ENCODE assay signal across 16 cellular contexts in genomic region chr1:53608676-53609075, GRCh38.
DNase-seq lines count a peak whose midpoint lies in the region; ATAC-seq and TF ChIP-seq lines count a peak whose summit lies in the region.
"Had no signal": no experiment of that assay in that cellular context is flagged by ENCODE, and none has a peak within 500 bp of the region (broad histone marks: within the 10 kb centered on the region; RNA-seq: fewer than 3 reads in every experiment).

No MANE protein-coding gene starts in this region.

- H3K27ac ChIP-seq in suprapubic skin, result no peak overlapping the region
- H3K27ac ChIP-seq: BLaER1 treated with 17β-estradiol and CSF1 and Interleukin-3, amounts not matched to agents 10 nM and 100 nM; GM23248 had no signal

- TF ChIP-seq POLR2A in suprapubic skin (IDR thresholded peaks at IDR 0.05), result no peak

- TF ChIP-seq EP300 in suprapubic skin (IDR thresholded peaks at IDR 0.05), result no peak

- H3K27me3 Mint-ChIP-seq in natural killer cell (ENCODE audit: low read depth in 2 of 2) (peaks cover 23% of the 10 kb centered on the region in 2 donors), HFFc6 (ENCODE audit: insufficient read depth) (peaks cover 21% of the 10 kb centered on the region)
- H3K27me3 Mint-ChIP-seq in natural killer cell treated with Interleukin-12 subunit alpha and Interleukin-12 subunit beta and Interleukin-15 and Interleukin-18, amount 100 ng/mL, for 72 hours, result peaks cover 12 to 22% of the 10 kb centered on the region in 2 donors
- H3K27me3 Mint-ChIP-seq: B cell had no signal

- no peaks in the 10 kb centered on the region for H3K36me3 ChIP-seq in suprapubic skin
- H3K36me3 ChIP-seq: BLaER1 treated with 17β-estradiol and CSF1 and Interleukin-3, amounts not matched to agents 10 nM and 100 nM; HAP-1 had no signal

- intact Hi-C loops in natural killer cell (cut with micrococcal nuclease), result no loop called here

- H3K4me1 ChIP-seq in suprapubic skin, result no peaks in the 10 kb centered on the region
- H3K4me1 ChIP-seq: BLaER1 treated with 17β-estradiol and CSF1 and Interleukin-3, amounts not matched to agents 10 nM and 100 nM; HAP-1 had no signal

- H3K36me3 Mint-ChIP-seq in natural killer cell, result peaks cover 20% of the 10 kb centered on the region
- H3K36me3 Mint-ChIP-seq in natural killer cell treated with Interleukin-12 subunit alpha and Interleukin-12 subunit beta and Interleukin-15 and Interleukin-18, amount 100 ng/mL, for 72 hours, result peaks cover 22% of the 10 kb centered on the region
- peaks cover 17% of the 10 kb centered on the region for H3K36me3 Mint-ChIP-seq in HFFc6 (ENCODE audit: low read depth)

- H3K4me3 ChIP-seq in suprapubic skin, result no peak overlapping the region
- H3K4me3 ChIP-seq: BLaER1 treated with 17β-estradiol and CSF1 and Interleukin-3, amounts not matched to agents 10 nM and 100 nM; GM23248; HAP-1 had no signal

- DNase-seq in natural killer cell (peak; percentile 4), M059J (ENCODE audit: low read depth) (peak; percentile 19), islet precursor cell (peak; percentile 52), suprapubic skin (ENCODE audit: low spot score in 2 of 2) (peak; percentile 1 to 4), HFFc6 (no peak), DMS53 treated with DMSO at 0.1 percent for 48 hours (lab: John Stamatoyannopoulos, UW; ENCODE audit: unreplicated experiment) (no peak)
- no peak for DNase-seq in natural killer cell treated with Interleukin-12 subunit alpha and Interleukin-12 subunit beta and Interleukin-15 and Interleukin-18, amount 100 ng/mL, for 72 hours (ENCODE audit: low spot score)
- DNase-seq: Calu3; CD8-positive, alpha-beta T cell; DND-41; GDM1; GM23248 had no signal

- H3K27ac Mint-ChIP-seq in natural killer cell (no peak overlapping the region), HFFc6 (no peak overlapping the region)
- no peak overlapping the region for H3K27ac Mint-ChIP-seq in natural killer cell treated with Interleukin-12 subunit alpha and Interleukin-12 subunit beta and Interleukin-15 and Interleukin-18, amount 100 ng/mL, for 72 hours
- H3K27ac Mint-ChIP-seq: B cell; CD8-positive, alpha-beta T cell had no signal

- TF ChIP-seq CTCF in natural killer cell (IDR thresholded peaks at IDR 0.05) (no peak), suprapubic skin (IDR thresholded peaks at IDR 0.05) (no peak), HFFc6 (IDR thresholded peaks at IDR 0.05) (no peak)

- H3K4me3 Mint-ChIP-seq in natural killer cell, result no peak overlapping the region
- H3K4me3 Mint-ChIP-seq in natural killer cell treated with Interleukin-12 subunit alpha and Interleukin-12 subunit beta and Interleukin-15 and Interleukin-18, amount 100 ng/mL, for 72 hours, result no peak overlapping the region
- no peak overlapping the region for H3K4me3 Mint-ChIP-seq in HFFc6
- H3K4me3 Mint-ChIP-seq: B cell; CD8-positive, alpha-beta T cell had no signal

- peaks cover 4 to 14% of the 10 kb centered on the region in 2 donors for H3K9me3 Mint-ChIP-seq in natural killer cell
- H3K9me3 Mint-ChIP-seq in natural killer cell treated with Interleukin-12 subunit alpha and Interleukin-12 subunit beta and Interleukin-15 and Interleukin-18, amount 100 ng/mL, for 72 hours, result peaks cover 8% of the 10 kb centered on the region
- H3K9me3 Mint-ChIP-seq in HFFc6, result peaks cover 19% of the 10 kb centered on the region

- no peaks in the 10 kb centered on the region for H3K27me3 ChIP-seq in suprapubic skin
- H3K27me3 ChIP-seq: BLaER1 treated with 17β-estradiol and CSF1 and Interleukin-3, amounts not matched to agents 10 nM and 100 nM had no signal

- peaks cover 10% of the 10 kb centered on the region for H3K9me3 ChIP-seq in suprapubic skin

- H3K4me1 Mint-ChIP-seq in natural killer cell, result peaks cover 0 to 14% of the 10 kb centered on the region in 2 donors
- peaks cover 0 to 6% of the 10 kb centered on the region in 2 donors for H3K4me1 Mint-ChIP-seq in natural killer cell treated with Interleukin-12 subunit alpha and Interleukin-12 subunit beta and Interleukin-15 and Interleukin-18, amount 100 ng/mL, for 72 hours (ENCODE audit: low read depth in 2 of 2)
- H3K4me1 Mint-ChIP-seq in HFFc6 (ENCODE audit: low read depth), result no peaks in the 10 kb centered on the region
- H3K4me1 Mint-ChIP-seq: B cell had no signal

- no peak for ATAC-seq in natural killer cell
- ATAC-seq in natural killer cell treated with Interleukin-12 subunit alpha and Interleukin-12 subunit beta and Interleukin-15 and Interleukin-18, amount 100 ng/mL, for 72 hours, result no peak
- ATAC-seq in HG03439 (IDR thresholded peaks at IDR 0.05; ENCODE audit: unreplicated experiment), result no peak
- ATAC-seq: CD8-positive, alpha-beta T cell had no signal

Comparison
In these comparisons a context has a peak if more than half of its experiments do, and no peak if none do; other contexts are left out.
1. DNase-seq: peak in natural killer cell (single experiment), M059J (single experiment), islet precursor cell (single experiment) and suprapubic skin (2 of 2); none in natural killer cell treated with Interleukin-12 subunit alpha and Interleukin-12 subunit beta and Interleukin-15 and Interleukin-18, amount 100 ng/mL, for 72 hours (single experiment), HFFc6 (single experiment) and DMS53 treated with DMSO at 0.1 percent for 48 hours (single experiment).